In the genomic region with DNA sequence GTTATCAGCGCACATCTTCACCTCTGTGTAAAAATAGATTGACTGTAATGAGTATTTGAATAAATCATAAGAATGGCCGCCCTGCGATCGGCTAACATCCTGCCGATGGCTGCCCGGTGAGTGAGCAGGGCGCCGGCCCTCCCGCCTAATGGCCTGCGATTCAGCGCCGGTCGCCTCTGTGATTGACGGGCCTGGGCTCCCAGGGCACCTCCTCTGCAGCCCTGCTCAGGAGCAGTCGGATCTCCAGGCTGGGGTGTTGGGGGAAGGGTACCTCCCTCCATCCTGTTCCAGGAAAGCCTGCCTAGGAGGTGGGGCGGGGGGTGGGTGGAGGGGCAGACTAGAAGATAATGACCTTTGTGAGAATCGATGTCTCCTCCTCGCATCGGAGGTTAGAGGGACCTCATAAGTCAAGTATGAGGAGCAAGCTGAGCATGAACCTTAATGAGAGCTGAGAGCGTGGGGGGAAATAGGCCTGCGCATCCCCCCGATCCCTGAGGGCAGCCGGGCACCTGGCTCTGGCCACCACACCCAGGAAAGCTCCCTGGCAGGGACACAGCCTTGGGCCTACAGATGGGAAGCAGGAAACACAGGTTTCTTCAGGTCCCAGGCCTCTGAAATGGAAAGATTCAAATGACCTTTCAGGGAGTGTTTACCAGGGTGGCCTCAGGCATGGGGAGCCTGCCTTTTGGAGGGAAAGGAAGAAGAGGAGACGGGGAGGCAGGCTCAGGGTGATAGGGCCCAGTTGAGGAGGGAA, we compare ENCODE assay signal across 1 cellular context.
TF ChIP-seq lines count a peak whose summit lies in the region.

No MANE protein-coding gene starts in this region.

TF ChIP-seq in GM23338, 12 proteins besides CTCF, POLR2A, EP300 and RAD21 (continued from another document):
- TF ChIP-seq, protein P1, sequence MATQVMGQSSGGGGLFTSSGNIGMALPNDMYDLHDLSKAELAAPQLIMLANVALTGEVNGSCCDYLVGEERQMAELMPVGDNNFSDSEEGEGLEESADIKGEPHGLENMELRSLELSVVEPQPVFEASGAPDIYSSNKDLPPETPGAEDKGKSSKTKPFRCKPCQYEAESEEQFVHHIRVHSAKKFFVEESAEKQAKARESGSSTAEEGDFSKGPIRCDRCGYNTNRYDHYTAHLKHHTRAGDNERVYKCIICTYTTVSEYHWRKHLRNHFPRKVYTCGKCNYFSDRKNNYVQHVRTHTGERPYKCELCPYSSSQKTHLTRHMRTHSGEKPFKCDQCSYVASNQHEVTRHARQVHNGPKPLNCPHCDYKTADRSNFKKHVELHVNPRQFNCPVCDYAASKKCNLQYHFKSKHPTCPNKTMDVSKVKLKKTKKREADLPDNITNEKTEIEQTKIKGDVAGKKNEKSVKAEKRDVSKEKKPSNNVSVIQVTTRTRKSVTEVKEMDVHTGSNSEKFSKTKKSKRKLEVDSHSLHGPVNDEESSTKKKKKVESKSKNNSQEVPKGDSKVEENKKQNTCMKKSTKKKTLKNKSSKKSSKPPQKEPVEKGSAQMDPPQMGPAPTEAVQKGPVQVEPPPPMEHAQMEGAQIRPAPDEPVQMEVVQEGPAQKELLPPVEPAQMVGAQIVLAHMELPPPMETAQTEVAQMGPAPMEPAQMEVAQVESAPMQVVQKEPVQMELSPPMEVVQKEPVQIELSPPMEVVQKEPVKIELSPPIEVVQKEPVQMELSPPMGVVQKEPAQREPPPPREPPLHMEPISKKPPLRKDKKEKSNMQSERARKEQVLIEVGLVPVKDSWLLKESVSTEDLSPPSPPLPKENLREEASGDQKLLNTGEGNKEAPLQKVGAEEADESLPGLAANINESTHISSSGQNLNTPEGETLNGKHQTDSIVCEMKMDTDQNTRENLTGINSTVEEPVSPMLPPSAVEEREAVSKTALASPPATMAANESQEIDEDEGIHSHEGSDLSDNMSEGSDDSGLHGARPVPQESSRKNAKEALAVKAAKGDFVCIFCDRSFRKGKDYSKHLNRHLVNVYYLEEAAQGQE (IDR thresholded peaks at IDR 0.05; ENCODE audit: unreplicated experiment), result no peak
- TF ChIP-seq NANOG (IDR thresholded peaks at IDR 0.05; ENCODE audit: borderline replicate concordance), result no peak
- no peak for TF ChIP-seq STAT1 (IDR thresholded peaks at IDR 0.05; ENCODE audit: unreplicated experiment)
- TF ChIP-seq EZH2phosphoT487 (IDR thresholded peaks at IDR 0.05; ENCODE audit: unreplicated experiment), result no peak
